ENCODE assay signal across 17 cellular contexts in the genomic region with DNA sequence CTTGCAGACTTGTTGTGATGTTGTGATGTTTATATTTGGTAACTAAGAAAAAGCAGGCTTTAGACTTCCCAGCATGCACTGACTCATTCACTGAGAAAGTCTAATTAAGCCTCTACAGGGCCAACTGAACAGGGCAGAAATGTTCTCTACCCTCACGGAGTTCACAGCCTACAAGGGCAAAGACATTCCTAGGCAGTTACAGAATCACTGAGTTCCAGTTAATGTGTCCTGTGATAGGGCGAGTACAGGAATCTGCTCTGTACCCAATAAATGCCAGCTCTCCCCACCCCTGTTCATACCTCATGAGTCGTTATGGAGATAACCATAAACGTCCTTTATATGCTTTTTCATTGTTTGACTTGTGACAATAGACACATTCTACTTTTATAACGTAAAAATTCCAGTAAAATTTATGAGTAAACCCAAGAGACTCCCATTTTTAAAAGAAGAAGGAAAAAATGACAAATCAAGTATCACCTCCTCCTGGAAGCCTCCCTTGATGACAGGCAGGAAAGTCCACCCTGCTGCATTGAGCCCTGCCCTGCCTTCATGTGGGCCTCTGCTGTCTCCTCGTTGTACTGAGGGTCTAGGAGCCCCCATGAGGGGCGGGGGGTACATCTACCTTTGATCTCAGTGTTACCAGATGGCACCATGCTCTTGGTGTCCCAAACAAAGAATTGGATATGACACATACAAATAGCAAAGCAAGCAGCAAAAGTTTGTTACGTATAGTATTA. TPM values are rescaled to one million over a fixed set of nuclear protein-coding genes. Genes with fewer than 3 reads are reported as not detected.
DNase-seq lines count a peak whose midpoint lies in the region; ATAC-seq and TF ChIP-seq lines count a peak whose summit lies in the region.
"Had no signal": no experiment of that assay in that cellular context is flagged by ENCODE, and none has a peak within 500 bp of the region (broad histone marks: within the 10 kb centered on the region; RNA-seq: fewer than 3 reads in every experiment).

No MANE protein-coding gene starts in this region.

- H3K27me3 ChIP-seq in SK-N-SH (ENCODE audit: insufficient read depth) (peaks cover 54% of the 10 kb centered on the region; the same call in 1 of the 2 replicates), brain microvascular endothelial cell (replicated peaks) (no peaks in the 10 kb centered on the region), transverse colon (no peaks in the 10 kb centered on the region)

- H3K36me3 ChIP-seq in SK-N-SH (replicated peaks in 1 of 2; ENCODE audit: control insufficient read depth in 1 of 2, insufficient read depth in 2 of 2, low read length in 1 of 2) (no peaks in the 10 kb centered on the region), brain microvascular endothelial cell (replicated peaks) (no peaks in the 10 kb centered on the region), transverse colon (no peaks in the 10 kb centered on the region)
- H3K36me3 ChIP-seq: suprapubic skin had no signal

- H3K4me3 ChIP-seq in SK-N-SH (ENCODE audit: low read depth in 2 of 2, low read length in 1 of 2): no peak overlapping the region
- no peak overlapping the region for H3K4me3 ChIP-seq in brain microvascular endothelial cell (ENCODE audit: low read depth, low read length)
- H3K4me3 ChIP-seq in transverse colon: no peak overlapping the region
- H3K4me3 ChIP-seq: suprapubic skin had no signal

- H3K4me1 ChIP-seq in SK-N-SH (ENCODE audit: control insufficient read depth in 1 of 2, insufficient read depth in 2 of 2, low read depth in 1 of 2, low read length in 1 of 2) (no peaks in the 10 kb centered on the region), transverse colon (peaks cover 6 to 36% (median 22%) of the 10 kb centered on the region in 4 donors)
- H3K4me1 ChIP-seq: suprapubic skin had no signal

- 6% methylated on average over 8 of the region's 8 CpGs for WGBS in SK-N-SH (ENCODE audit: low lambda C conversion rate)
- 36 to 38% methylated on average over 8 of the region's 8 CpGs for WGBS in transverse colon (ENCODE audit: low coverage in 1 of 2), 2 donors

- no peak for DNase-seq in SK-N-SH
- peak; percentile 36 for DNase-seq in brain microvascular endothelial cell
- DNase-seq in kidney tubule cell (ENCODE audit: low spot score): peak; percentile 97
- peak; percentile 68 for DNase-seq in transverse colon
- no peak for DNase-seq in GM19238 (ENCODE audit: insufficient read length, low spot score)
- DNase-seq in T-helper 2 cell: no peak
- DNase-seq: 8988T; activated CD4-positive, alpha-beta T cell treated with anti-CD3 and anti-CD28 coated beads for 36 hours; activated gamma-delta T cell; cerebellar nuclear complex; NCI-H1092 treated with DMSO at 0.1 percent for 48 hours; NCI-H82 had no signal

- no peaks in the 10 kb centered on the region for H3K9me2 ChIP-seq in SK-N-SH

- no peak overlapping the region for H2AFZ ChIP-seq in SK-N-SH (ENCODE audit: low read depth)

- H3K79me2 ChIP-seq in SK-N-SH (ENCODE audit: insufficient read depth): no peaks in the 10 kb centered on the region

- no peak for TF ChIP-seq CTCF in SK-N-SH (IDR thresholded peaks at IDR 0.05)
- no peak for TF ChIP-seq CTCF in brain microvascular endothelial cell (IDR thresholded peaks at IDR 0.05; ENCODE audit: low read depth, low read length, missing control alignments)
- TF ChIP-seq CTCF in transverse colon (IDR thresholded peaks at IDR 0.05): no peak

- in situ Hi-C loops in brain microvascular endothelial cell (cut with HindIII; ENCODE audit: low pct_ligation_motif_present, low sequenced_read_pairs) (no loop called here), transverse colon (cut with MboI; ENCODE audit: low pct_ligation_motif_present in 1 of 4, low pct_unique_long_range_greater_than_20kb in 1 of 4, low sequenced_read_pairs in 3 of 4) (no loop called here)

- no peak overlapping the region for H3K4me2 ChIP-seq in SK-N-SH

- POLR2A ChIA-PET in SK-N-SH (lab: Yijun Ruan, JAX): no interaction called here

- H3K9ac ChIP-seq in SK-N-SH: no peak overlapping the region

- H3K27ac ChIP-seq in SK-N-SH (ENCODE audit: low read depth in 2 of 2, low read length in 1 of 2): no peak overlapping the region
- H3K27ac ChIP-seq in brain microvascular endothelial cell: no peak overlapping the region
- H3K27ac ChIP-seq in transverse colon: peak overlapping the region; percentile 84 to 89 (median 88)
- H3K27ac ChIP-seq: suprapubic skin had no signal

- CTCF ChIA-PET in SK-N-SH (lab: Yijun Ruan, JAX): no interaction called here

- no peak for TF ChIP-seq RAD21 in SK-N-SH (IDR thresholded peaks at IDR 0.05; ENCODE audit: low read length)

- no peak for TF ChIP-seq EP300 in SK-N-SH (IDR thresholded peaks at IDR 0.05; ENCODE audit: borderline replicate concordance in 1 of 2, low read depth in 1 of 2, low read length in 1 of 2)
- TF ChIP-seq EP300 in transverse colon (IDR thresholded peaks at IDR 0.05; ENCODE audit: low read depth): peak; percentile 94

- H3K9me3 ChIP-seq in SK-N-SH: no peaks in the 10 kb centered on the region
- no peaks in the 10 kb centered on the region for H3K9me3 ChIP-seq in transverse colon
- H3K9me3 ChIP-seq: suprapubic skin had no signal

- TF ChIP-seq POLR2A in transverse colon (IDR thresholded peaks at IDR 0.05): peak; percentile 44

- intact Hi-C loops in transverse colon (cut with DNase I; ENCODE audit: low total_unique reads): no loop called here

- peak; percentile 58 for ATAC-seq in SK-N-SH treated with all-trans-retinoic acid at 6 μM for 48 hours
- ATAC-seq in HG02588 (IDR thresholded peaks at IDR 0.05; ENCODE audit: unreplicated experiment): no peak
- ATAC-seq: activated CD4-positive, alpha-beta T cell treated with anti-CD3 and anti-CD28 coated beads for 36 hours had no signal

- H3F3A ChIP-seq in SK-N-SH (replicated peaks; ENCODE audit: insufficient read depth): no peaks in the 10 kb centered on the region

- no peaks in the 10 kb centered on the region for H4K20me1 ChIP-seq in SK-N-SH (ENCODE audit: insufficient read depth)

TF ChIP-seq in SK-N-SH treated with all-trans-retinoic acid at 6 μM for 48 hours, 23 proteins besides CTCF, POLR2A, EP300 and RAD21 (continues in another document):
- no peak for TF ChIP-seq TOX (CRISPR knock-in tag; IDR thresholded peaks at IDR 0.05; ENCODE audit: borderline replicate concordance)
- no peak for TF ChIP-seq ESRRG (CRISPR knock-in tag; IDR thresholded peaks at IDR 0.05)
- TF ChIP-seq TCF4 (CRISPR knock-in tag; IDR thresholded peaks at IDR 0.05; ENCODE audit: borderline replicate concordance): no peak
- no peak for TF ChIP-seq RARB (CRISPR knock-in tag; IDR thresholded peaks at IDR 0.05)
- TF ChIP-seq ARNTL (CRISPR knock-in tag; IDR thresholded peaks at IDR 0.05; ENCODE audit: borderline replicate concordance, low read depth): no peak

TF ChIP-seq in SK-N-SH, 30 proteins besides CTCF, POLR2A, EP300 and RAD21 (continues in another document):
- TF ChIP-seq RCOR1 (IDR thresholded peaks at IDR 0.05; ENCODE audit: low read length): no peak
- no peak for TF ChIP-seq POLR2AphosphoS5 (IDR thresholded peaks at IDR 0.05; ENCODE audit: low read depth, low read length)
- no peak for TF ChIP-seq SIN3A (IDR thresholded peaks at IDR 0.05; ENCODE audit: borderline replicate concordance, low read depth, low read length)
- TF ChIP-seq YY1 (IDR thresholded peaks at IDR 0.05; ENCODE audit: low read depth): no peak
- no peak for TF ChIP-seq SMC3 (IDR thresholded peaks at IDR 0.05; ENCODE audit: low read depth, low read length)
- TF ChIP-seq NRF1 (IDR thresholded peaks at IDR 0.05; ENCODE audit: low read depth, low read length): no peak
- no peak for TF ChIP-seq FOXJ3 (CRISPR knock-in tag; IDR thresholded peaks at IDR 0.05)
- no peak for TF ChIP-seq EZH2phosphoT487 (IDR thresholded peaks at IDR 0.05; ENCODE audit: borderline replicate concordance, low read depth)
- TF ChIP-seq, protein P1, sequence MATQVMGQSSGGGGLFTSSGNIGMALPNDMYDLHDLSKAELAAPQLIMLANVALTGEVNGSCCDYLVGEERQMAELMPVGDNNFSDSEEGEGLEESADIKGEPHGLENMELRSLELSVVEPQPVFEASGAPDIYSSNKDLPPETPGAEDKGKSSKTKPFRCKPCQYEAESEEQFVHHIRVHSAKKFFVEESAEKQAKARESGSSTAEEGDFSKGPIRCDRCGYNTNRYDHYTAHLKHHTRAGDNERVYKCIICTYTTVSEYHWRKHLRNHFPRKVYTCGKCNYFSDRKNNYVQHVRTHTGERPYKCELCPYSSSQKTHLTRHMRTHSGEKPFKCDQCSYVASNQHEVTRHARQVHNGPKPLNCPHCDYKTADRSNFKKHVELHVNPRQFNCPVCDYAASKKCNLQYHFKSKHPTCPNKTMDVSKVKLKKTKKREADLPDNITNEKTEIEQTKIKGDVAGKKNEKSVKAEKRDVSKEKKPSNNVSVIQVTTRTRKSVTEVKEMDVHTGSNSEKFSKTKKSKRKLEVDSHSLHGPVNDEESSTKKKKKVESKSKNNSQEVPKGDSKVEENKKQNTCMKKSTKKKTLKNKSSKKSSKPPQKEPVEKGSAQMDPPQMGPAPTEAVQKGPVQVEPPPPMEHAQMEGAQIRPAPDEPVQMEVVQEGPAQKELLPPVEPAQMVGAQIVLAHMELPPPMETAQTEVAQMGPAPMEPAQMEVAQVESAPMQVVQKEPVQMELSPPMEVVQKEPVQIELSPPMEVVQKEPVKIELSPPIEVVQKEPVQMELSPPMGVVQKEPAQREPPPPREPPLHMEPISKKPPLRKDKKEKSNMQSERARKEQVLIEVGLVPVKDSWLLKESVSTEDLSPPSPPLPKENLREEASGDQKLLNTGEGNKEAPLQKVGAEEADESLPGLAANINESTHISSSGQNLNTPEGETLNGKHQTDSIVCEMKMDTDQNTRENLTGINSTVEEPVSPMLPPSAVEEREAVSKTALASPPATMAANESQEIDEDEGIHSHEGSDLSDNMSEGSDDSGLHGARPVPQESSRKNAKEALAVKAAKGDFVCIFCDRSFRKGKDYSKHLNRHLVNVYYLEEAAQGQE (IDR thresholded peaks at IDR 0.05; ENCODE audit: low read depth, low read length): no peak

RNA-seq across cellular contexts. Expression of a gene that starts 14.3 kb away (rescaled TPM):
- 0.18 TPM in 1 of 2 replicates, not detected in the other for polyA plus RNA-seq in SK-N-SH (2012; rRNA removed)
- 0.09 and 0.12 TPM in 2 replicates for polyA plus RNA-seq in SK-N-SH (2012; cell fraction: cytosol; rRNA removed)
- 0.24 and 0.53 TPM in 2 replicates for polyA plus RNA-seq in SK-N-SH (2012; cell fraction: nucleus; rRNA removed)
- total RNA-seq in transverse colon: 1,000 to 10,000 TPM in 1 of 4 donors, 100 to 1,000 TPM in 2, 10 to 100 TPM in 1; 90.2 to 2,095 (median 445) TPM
- total RNA-seq: lower leg skin, suprapubic skin had no signal

RNA-seq across cellular contexts. Expression of a gene that starts 34.3 kb away (rescaled TPM):
- polyA plus RNA-seq in SK-N-SH (2012; rRNA removed): 0.03 and 0.11 TPM in 2 replicates
- polyA plus RNA-seq in SK-N-SH (2012; cell fraction: cytosol; rRNA removed): 0.03 TPM in 1 of 2 replicates, not detected in the other
- polyA plus RNA-seq in SK-N-SH (2012; cell fraction: nucleus; rRNA removed): 0.05 TPM in 1 of 2 replicates, not detected in the other
- total RNA-seq in transverse colon: 100 to 1,000 TPM in 1 of 4 donors, 10 to 100 TPM in 3; 11.7 to 233 (median 64.7) TPM
- total RNA-seq: activated CD4-positive, alpha-beta T cell treated with anti-CD3 and anti-CD28 coated beads for 36 hours; suprapubic skin had no signal

RNA-seq across cellular contexts. Expression of a gene that starts 36.3 kb away (rescaled TPM):
- not detected in 2 replicates for polyA plus RNA-seq in SK-N-SH (2012; rRNA removed)
- not detected in 2 replicates for polyA plus RNA-seq in SK-N-SH (2012; cell fraction: cytosol; rRNA removed)
- not detected in 2 replicates for polyA plus RNA-seq in SK-N-SH (2012; cell fraction: nucleus; rRNA removed)
- total RNA-seq in transverse colon: 100 to 1,000 TPM in 1 of 4 donors, 10 to 100 TPM in 2, under 1 TPM in 1; 0.80 to 102 (median 20.0) TPM
- total RNA-seq: activated CD4-positive, alpha-beta T cell treated with anti-CD3 and anti-CD28 coated beads for 36 hours; lower leg skin; progenitor cell of endocrine pancreas had no signal

Comparison
In these comparisons a context has a peak if more than half of its experiments do, and no peak if none do; other contexts are left out.
1. DNase-seq: peak in brain microvascular endothelial cell (single experiment), kidney tubule cell (single experiment) and transverse colon (single experiment); none in SK-N-SH (single experiment), GM19238 (single experiment) and T-helper 2 cell (0 of 5).
2. H3K27ac ChIP-seq: peak in transverse colon (4 of 4); none in SK-N-SH (0 of 2) and brain microvascular endothelial cell (single experiment).